Comparison of ENCODE assay signal across 8 cellular contexts in genomic region chr17:29179232-29180036, GRCh38. TPM values are rescaled to one million over a fixed set of nuclear protein-coding genes. Genes with fewer than 3 reads are reported as not detected.
DNase-seq lines count a peak whose midpoint lies in the region; ATAC-seq and TF ChIP-seq lines count a peak whose summit lies in the region.

No MANE protein-coding gene starts in this region.

- 20 to 40% methylated on average over 1 to 13 of the region's 28 CpGs for WGBS in transverse colon (ENCODE audit: low coverage in 1 of 2), 2 donors

- no peaks in the 10 kb centered on the region for H3K36me3 Mint-ChIP-seq in memory B cell

- no TSS peak for BruUV-seq in Panc1 (replicated peaks; lab: Mats Ljungman, UMichigan)

- ATAC-seq in Panc1 = peak; percentile 72
- no peak for ATAC-seq in memory B cell (ENCODE audit: low read depth)

- TF ChIP-seq EP300 in transverse colon (IDR thresholded peaks at IDR 0.05; ENCODE audit: low read depth) = no peak

- no peaks in the 10 kb centered on the region for H3K36me3 ChIP-seq in HAP-1 (replicated peaks)
- no peaks in the 10 kb centered on the region for H3K36me3 ChIP-seq in Panc1 (ENCODE audit: control insufficient read depth, insufficient read depth, low read length)
- no peaks in the 10 kb centered on the region for H3K36me3 ChIP-seq in transverse colon

- peaks cover 2% of the 10 kb centered on the region for H3K27me3 Mint-ChIP-seq in memory B cell

- peaks cover 15% of the 10 kb centered on the region for H3K4me1 Mint-ChIP-seq in memory B cell

- POLR2A ChIA-PET in Panc1 (lab: Charles Lee) = interaction anchor here (0.6 to 1.0 kb wide), 7 partner anchors 20 to 208 kb away, joined by 3 to 10 read pairs (median 6); no protein-coding TSS in a partner anchor

- intact Hi-C loops in Panc1 (cut with micrococcal nuclease; ENCODE audit: unreplicated experiment) = loop anchor here (1.0 to 2.0 kb wide), 2 partner anchors 31 to 40 kb away; no protein-coding TSS in a partner anchor
- intact Hi-C loops in dorsolateral prefrontal cortex (cut with DNase I) = loop anchor here (1.0 to 2.0 kb wide), 3 partner anchors 31 to 115 kb away; partner anchors contain the start of gene NUFIP2 (in 1 of the 2)
- intact Hi-C loops in transverse colon (cut with DNase I; ENCODE audit: low total_unique reads) = no loop called here

- H3K27me3 ChIP-seq in HAP-1 (ENCODE audit: low read depth) = no peaks in the 10 kb centered on the region
- H3K27me3 ChIP-seq in Panc1 (ENCODE audit: control insufficient read depth, insufficient read depth, low read length) = no peaks in the 10 kb centered on the region
- H3K27me3 ChIP-seq in dorsolateral prefrontal cortex = no peaks in the 10 kb centered on the region
- no peaks in the 10 kb centered on the region for H3K27me3 ChIP-seq in transverse colon

- CTCF ChIA-PET in Panc1 (lab: Charles Lee) = interaction anchor here (0.5 to 5.6 kb wide), 24 partner anchors 12 to 428 kb away, joined by 3 to 97 read pairs (median 5); no protein-coding TSS in a partner anchor

- H3K9me3 ChIP-seq in HAP-1 (no peaks in the 10 kb centered on the region), Panc1 (ENCODE audit: control insufficient read depth, insufficient read depth, low read depth, low read length) (no peaks in the 10 kb centered on the region), transverse colon (no peaks in the 10 kb centered on the region)

- peaks cover 4% of the 10 kb centered on the region for H3K9me3 Mint-ChIP-seq in memory B cell

- H3K27ac Mint-ChIP-seq in memory B cell = no peak overlapping the region

- peak; percentile 84 for TF ChIP-seq POLR2A in transverse colon (IDR thresholded peaks at IDR 0.05)

- H3K4me1 ChIP-seq in HAP-1 (peaks cover 20% of the 10 kb centered on the region), Panc1 (ENCODE audit: control insufficient read depth, insufficient read depth, low read length) (peaks cover 37% of the 10 kb centered on the region), transverse colon (peaks cover 32 to 59% (median 50%) of the 10 kb centered on the region in 4 donors)

- in situ Hi-C loops in HAP-1 (cut with MboI; ENCODE audit: low sequenced_read_pairs) (no loop called here), Panc1 (cut with HindIII; ENCODE audit: low pct_unique_long_range_greater_than_20kb, low sequenced_read_pairs) (no loop called here), transverse colon (cut with MboI; ENCODE audit: low pct_ligation_motif_present in 1 of 4, low pct_unique_long_range_greater_than_20kb in 1 of 4, low sequenced_read_pairs in 3 of 4) (no loop called here)

- H3K27ac ChIP-seq in Panc1 (ENCODE audit: low read length) (peak overlapping the region; percentile 83), dorsolateral prefrontal cortex (peak overlapping the region; percentile 85 to 100 (median 98)), transverse colon (peak overlapping the region; percentile 89 to 94 (median 92))

- no peak for TF ChIP-seq CTCF in Panc1 (IDR thresholded peaks at IDR 0.05)
- TF ChIP-seq CTCF in dorsolateral prefrontal cortex (IDR thresholded peaks at IDR 0.05 in 54 of 56, conservative IDR thresholded peaks at IDR 0.05 in 2 of 56; ENCODE audit: low read depth in 1 of 56, partially characterized antibody in 56 of 56) = no peak
- no peak for TF ChIP-seq CTCF in transverse colon (IDR thresholded peaks at IDR 0.05)

- H3K4me3 ChIP-seq in HAP-1 = peak overlapping the region; percentile 46
- H3K4me3 ChIP-seq in Panc1 (ENCODE audit: low read depth in 2 of 2, low read length in 2 of 2) = peak overlapping the region; percentile 54 to 65
- H3K4me3 ChIP-seq in dorsolateral prefrontal cortex = peak overlapping the region; percentile 55 to 91 (median 78)
- H3K4me3 ChIP-seq in transverse colon = peak overlapping the region; percentile 54 to 67 (median 58)

- DNase-seq in AG20443 (ENCODE audit: low spot score) (peak; percentile 37), HAP-1 (ENCODE audit: low spot score in 2 of 2) (peak; percentile 8 to 75), Panc1 (ENCODE audit: low read depth, low spot score) (no peak), dorsolateral prefrontal cortex (peak in 3 of 10 donors; percentile 25 to 53 (median 27)), memory B cell (ENCODE audit: low spot score in 2 of 2) (no peak), transverse colon (peak; percentile 88), HCEC 1CT (no peak), GM19240 (ENCODE audit: insufficient read length, low spot score) (no peak)

- H3K4me3 Mint-ChIP-seq in memory B cell = peak overlapping the region; percentile 68

RNA-seq across cellular contexts. Expression of gene MYO18A, which starts 0.8 kb away (rescaled TPM):
- total RNA-seq in Panc1 (2021; ENCODE audit: unreplicated experiment) = 108 TPM
- 94.4 TPM for polyA plus RNA-seq in Panc1 (2012; ENCODE audit: insufficient read length)
- total RNA-seq in dorsolateral prefrontal cortex = 100 to 1,000 TPM in 118 of 120 experiments, 10 to 100 TPM in 2; 93.9 to 275 (median 143) TPM
- total RNA-seq in transverse colon = 100 to 1,000 TPM; 112 to 191 (median 136) TPM

Comparison
In these comparisons a context has a peak if more than half of its experiments do, and no peak if none do; other contexts are left out.
1. DNase-seq: peak in AG20443 (single experiment), HAP-1 (2 of 2) and transverse colon (single experiment); none in Panc1 (single experiment), memory B cell (0 of 2), HCEC 1CT (single experiment) and GM19240 (single experiment).
2. Peak in every context shown above with its lines, with median percentiles within 50 percentile points of each other: H3K4me3 ChIP-seq and H3K27ac ChIP-seq.